Comparison of ENCODE assay signal across 1 cellular context in the genomic region with DNA sequence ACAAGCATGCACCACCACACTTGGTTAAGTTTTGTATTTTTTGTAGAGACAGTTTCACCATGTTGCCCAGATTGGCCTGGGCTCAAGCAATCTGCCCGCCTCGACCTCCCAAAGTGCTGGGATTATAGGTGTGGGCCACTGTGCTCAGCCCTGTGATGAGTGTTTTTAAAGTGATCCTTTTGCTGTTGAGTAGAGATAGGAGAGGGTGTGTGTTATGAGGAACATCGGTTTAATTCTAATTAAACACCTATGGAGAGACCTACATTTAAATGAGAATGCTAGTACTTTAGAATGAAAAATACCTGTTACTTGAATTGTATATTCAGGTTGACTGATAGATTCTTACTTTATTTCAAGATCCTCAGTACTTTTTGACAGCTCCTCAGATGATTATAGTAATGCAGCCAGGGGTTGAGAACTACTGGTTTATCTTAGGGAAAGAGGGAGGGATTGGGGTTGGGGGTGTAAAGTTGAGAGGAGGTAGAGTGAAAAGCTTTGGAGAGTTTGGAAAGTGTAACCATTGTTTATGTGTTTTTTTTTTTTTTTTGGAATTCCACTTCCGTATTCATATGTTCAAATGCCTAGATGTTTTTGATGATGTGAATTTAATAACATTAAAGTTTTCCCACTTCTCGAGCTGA.
TF ChIP-seq lines count a peak whose summit lies in the region.

No MANE protein-coding gene starts in this region.

TF ChIP-seq in WTC11, 78 proteins besides CTCF, POLR2A, EP300 and RAD21 (continued from another document):
- no peak for TF ChIP-seq IRF1 (CRISPR knock-in tag; IDR thresholded peaks at IDR 0.05)
- TF ChIP-seq E2F1 (CRISPR knock-in tag; IDR thresholded peaks at IDR 0.05), result no peak
